8 cellular contexts compared by ENCODE assay signal in the genomic region with DNA sequence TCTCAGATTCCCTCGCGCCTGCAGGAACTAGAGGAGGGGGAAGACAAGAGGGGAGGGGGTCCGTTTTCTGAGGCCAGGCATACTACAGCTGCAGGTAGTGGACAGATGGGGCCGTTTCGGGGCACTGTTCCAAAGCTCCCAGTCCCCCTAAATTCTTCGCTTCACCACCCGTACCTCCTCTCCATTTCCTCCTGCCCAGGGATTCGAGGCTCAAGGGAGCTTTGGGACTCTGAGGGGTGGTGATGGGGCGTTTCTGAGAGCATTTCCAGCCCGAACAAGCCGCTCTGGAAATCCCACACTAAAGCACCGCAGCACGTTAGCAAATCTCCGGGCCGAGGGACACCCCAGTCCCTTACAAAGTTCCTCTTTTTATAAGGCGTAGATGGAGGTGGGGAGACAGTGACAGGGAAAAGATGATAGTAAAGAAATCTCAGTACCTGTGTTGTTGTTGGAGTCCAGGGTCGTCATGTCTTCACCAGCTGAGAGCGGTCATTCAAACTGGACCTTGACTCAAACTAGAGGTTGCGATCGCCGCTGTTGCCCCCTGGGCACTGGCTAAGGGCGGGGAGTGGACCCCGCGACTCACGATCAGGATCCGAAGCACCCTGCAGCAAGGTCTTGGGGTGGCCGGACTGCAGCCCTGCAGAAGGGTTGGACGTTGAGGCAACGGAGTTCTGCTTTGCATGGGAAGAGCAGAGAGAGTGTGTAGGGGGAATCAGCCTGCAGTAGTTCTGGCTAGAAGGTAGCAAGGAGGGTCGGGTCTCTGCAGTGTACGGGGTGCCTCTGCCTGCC. TPM values are rescaled to one million over a fixed set of nuclear protein-coding genes. Genes with fewer than 3 reads are reported as not detected.
DNase-seq lines count a peak whose midpoint lies in the region; ATAC-seq and TF ChIP-seq lines count a peak whose summit lies in the region.

No MANE protein-coding gene starts in this region.

- peaks cover 84 to 86% of the 10 kb centered on the region in 2 donors for H3K4me1 Mint-ChIP-seq in immature natural killer cell

- H3K36me3 ChIP-seq in A673 (ENCODE audit: insufficient read depth, low read length, poor library complexity, severe bottlenecking) (no peaks in the 10 kb centered on the region), HEK293 (ENCODE audit: control insufficient read depth in 2 of 2, insufficient read depth in 1 of 2, low read length in 2 of 2) (peaks cover 0 to 22% of the 10 kb centered on the region in 2 experiments; a peak in 1 of 3 replicates), adrenal gland (replicated peaks in 1 of 2) (peaks cover 0 to 31% of the 10 kb centered on the region in 2 donors)

- ATAC-seq in GM21526 (IDR thresholded peaks at IDR 0.05; ENCODE audit: low FRiP score, unreplicated experiment) (no peak), GM18519 (IDR thresholded peaks at IDR 0.05; ENCODE audit: low FRiP score, unreplicated experiment) (no peak)

- peaks cover 0 to 5% (median 2%) of the 10 kb centered on the region in 3 donors for H3K36me3 Mint-ChIP-seq in immature natural killer cell

- TF ChIP-seq CTCF in A673 (conservative IDR thresholded peaks at IDR 0.05; ENCODE audit: low read depth, low read length) (no peak), HEK293 (tag by site-specific recombination; IDR thresholded peaks at IDR 0.05) (no peak), adrenal gland (IDR thresholded peaks at IDR 0.05) (peak in 1 of 6 experiments; percentile 10)

- H3K4me3 Mint-ChIP-seq in immature natural killer cell: peak overlapping the region; percentile 74 to 94 (median 85)

- H3K9me3 ChIP-seq in A673 (ENCODE audit: low read depth, low read length, poor library complexity, severe bottlenecking) (no peaks in the 10 kb centered on the region), HEK293 (ENCODE audit: control insufficient read depth, insufficient read depth, low read depth, low read length) (no peaks in the 10 kb centered on the region), adrenal gland (replicated peaks in 1 of 3) (no peaks in the 10 kb centered on the region)

- CTCF ChIA-PET in A673 (lab: Charles Lee) (interaction anchor here (0.8 to 1.3 kb wide), 2 partner anchors 13 to 41 kb away, joined by 3 to 9 read pairs; a partner anchor contains a TSS), HEK293 (lab: Yijun Ruan, JAX) (interaction anchor here (0.6 to 7.2 kb wide), 19 partner anchors 10 to 478 kb away, joined by 3 to 61 read pairs (median 6); a partner anchor contains a TSS)

- TF ChIP-seq POLR2A in adrenal gland (IDR thresholded peaks at IDR 0.05): peak in 1 of 2 donors; percentile 68

- no peak for DNase-seq in A673 (ENCODE audit: low spot score)
- peak in 3 of 7 donors; percentile 45 to 56 (median 46) for DNase-seq in adrenal gland
- DNase-seq in immature natural killer cell: no peak
- DNase-seq in amygdala (lab: John Stamatoyannopoulos, UW): no peak

- 1 to 5% (median 2%) methylated on average over 19 to 31 of the region's 31 CpGs for WGBS in adrenal gland, 4 donors

- no peaks in the 10 kb centered on the region for H3K9me3 Mint-ChIP-seq in immature natural killer cell

- H3K4me1 ChIP-seq in A673 (ENCODE audit: insufficient read depth, low read length, poor library complexity, severe bottlenecking) (peaks cover 24% of the 10 kb centered on the region), HEK293 (ENCODE audit: control insufficient read depth, insufficient read depth, low read length) (peaks cover 16% of the 10 kb centered on the region), adrenal gland (replicated peaks in 1 of 2) (peaks cover 60 to 61% of the 10 kb centered on the region in 2 donors)

- H3K27me3 Mint-ChIP-seq in immature natural killer cell (ENCODE audit: low read depth in 3 of 3): peaks cover 20 to 27% (median 20%) of the 10 kb centered on the region in 3 donors

- intact Hi-C loops in A673 (cut with micrococcal nuclease; ENCODE audit: unreplicated experiment) (no loop called here), adrenal gland (cut with DNase I) (no loop called here)

- H3K4me3 ChIP-seq in A673 (ENCODE audit: low read depth, low read length, poor library complexity, severe bottlenecking) (peak overlapping the region; percentile 40), HEK293 (ENCODE audit: low read depth, low read length) (peak overlapping the region; percentile 23), adrenal gland (peak overlapping the region; percentile 48 to 92 (median 68))

- TSS peak; percentile 55 for BruUV-seq in A673 (replicated peaks; lab: Mats Ljungman, UMichigan)

- H3K27ac Mint-ChIP-seq in immature natural killer cell: peak overlapping the region; percentile 95 to 98 (median 96)

- H3K27me3 ChIP-seq in A673 (replicated peaks; ENCODE audit: insufficient read depth, low read depth, low read length, poor library complexity): no peaks in the 10 kb centered on the region
- H3K27me3 ChIP-seq in adrenal gland: no peaks in the 10 kb centered on the region

- H3K27ac ChIP-seq in A673 (ENCODE audit: low read depth, low read length, poor library complexity, severe bottlenecking) (no peak overlapping the region), HEK293 (ENCODE audit: extremely low read depth, low read depth, low read length) (peak overlapping the region; percentile 58), adrenal gland (peak overlapping the region; percentile 95 to 100 (median 97)), temporal lobe (ENCODE audit: low read depth, low read length) (peak overlapping the region; percentile 98)

- POLR2A ChIA-PET in A673 (lab: Charles Lee; ENCODE audit: low non-redundant PET) (no interaction called here), HEK293 (lab: Yijun Ruan, JAX) (interaction anchor here (0.7 to 5.3 kb wide), 22 partner anchors 13 to 1588 kb away, joined by 3 to 117 read pairs (median 5); a partner anchor contains a TSS)

TF ChIP-seq in HEK293, 187 proteins besides CTCF, POLR2A, EP300 and RAD21:
- TF ChIP-seq ZNF600 (tag by site-specific recombination; IDR thresholded peaks at IDR 0.05) (no peak; the same call in 1 of the 2 replicates), GLIS2 (tag by site-specific recombination; IDR thresholded peaks at IDR 0.05) (peak; percentile 25; the same call in 1 of the 2 replicates), ZNF140 (tag by site-specific recombination; IDR thresholded peaks at IDR 0.05) (no peak)
- TF ChIP-seq, protein P1, sequence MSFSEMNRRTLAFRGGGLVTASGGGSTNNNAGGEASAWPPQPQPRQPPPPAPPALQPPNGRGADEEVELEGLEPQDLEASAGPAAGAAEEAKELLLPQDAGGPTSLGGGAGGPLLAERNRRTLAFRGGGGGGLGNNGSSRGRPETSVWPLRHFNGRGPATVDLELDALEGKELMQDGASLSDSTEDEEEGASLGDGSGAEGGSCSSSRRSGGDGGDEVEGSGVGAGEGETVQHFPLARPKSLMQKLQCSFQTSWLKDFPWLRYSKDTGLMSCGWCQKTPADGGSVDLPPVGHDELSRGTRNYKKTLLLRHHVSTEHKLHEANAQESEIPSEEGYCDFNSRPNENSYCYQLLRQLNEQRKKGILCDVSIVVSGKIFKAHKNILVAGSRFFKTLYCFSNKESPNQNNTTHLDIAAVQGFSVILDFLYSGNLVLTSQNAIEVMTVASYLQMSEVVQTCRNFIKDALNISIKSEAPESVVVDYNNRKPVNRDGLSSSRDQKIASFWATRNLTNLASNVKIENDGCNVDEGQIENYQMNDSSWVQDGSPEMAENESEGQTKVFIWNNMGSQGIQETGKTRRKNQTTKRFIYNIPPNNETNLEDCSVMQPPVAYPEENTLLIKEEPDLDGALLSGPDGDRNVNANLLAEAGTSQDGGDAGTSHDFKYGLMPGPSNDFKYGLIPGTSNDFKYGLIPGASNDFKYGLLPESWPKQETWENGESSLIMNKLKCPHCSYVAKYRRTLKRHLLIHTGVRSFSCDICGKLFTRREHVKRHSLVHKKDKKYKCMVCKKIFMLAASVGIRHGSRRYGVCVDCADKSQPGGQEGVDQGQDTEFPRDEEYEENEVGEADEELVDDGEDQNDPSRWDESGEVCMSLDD (tag by site-specific recombination; IDR thresholded peaks at IDR 0.05): 0 out of 2 replicates have a peak, but pooled peaks have one; percentile 33
- TF ChIP-seq, protein P2, sequence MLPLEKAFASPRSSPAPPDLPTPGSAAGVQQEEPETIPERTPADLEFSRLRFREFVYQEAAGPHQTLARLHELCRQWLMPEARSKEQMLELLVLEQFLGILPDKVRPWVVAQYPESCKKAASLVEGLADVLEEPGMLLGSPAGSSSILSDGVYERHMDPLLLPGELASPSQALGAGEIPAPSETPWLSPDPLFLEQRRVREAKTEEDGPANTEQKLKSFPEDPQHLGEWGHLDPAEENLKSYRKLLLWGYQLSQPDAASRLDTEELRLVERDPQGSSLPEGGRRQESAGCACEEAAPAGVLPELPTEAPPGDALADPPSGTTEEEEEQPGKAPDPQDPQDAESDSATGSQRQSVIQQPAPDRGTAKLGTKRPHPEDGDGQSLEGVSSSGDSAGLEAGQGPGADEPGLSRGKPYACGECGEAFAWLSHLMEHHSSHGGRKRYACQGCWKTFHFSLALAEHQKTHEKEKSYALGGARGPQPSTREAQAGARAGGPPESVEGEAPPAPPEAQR (tag by site-specific recombination; IDR thresholded peaks at IDR 0.05): 0 out of 2 replicates have a peak, but pooled peaks have one; percentile 33

RNA-seq across cellular contexts. Expression of a gene that starts 0.6 kb away (rescaled TPM):
- total RNA-seq in A673 (2021): 1.9 and 2.6 TPM in 2 replicates
- total RNA-seq in adrenal gland: 10 to 100 TPM; 14.0 to 69.1 (median 41.4) TPM
- 10 to 100 TPM; 34.5 to 59.0 (median 36.6) TPM for polyA plus RNA-seq in adrenal gland
- polyA plus RNA-seq in immature natural killer cell: 1 to 10 TPM in 1 of 3 donors, under 1 TPM in 1, not detected in 1; 0.49 to 2.8 TPM
- total RNA-seq in temporal lobe: 0.25 TPM

RNA-seq across cellular contexts. Expression of a gene that starts 21.9 kb away (rescaled TPM):
- total RNA-seq in A673 (2021) (56.9 and 59.9 TPM in 2 replicates), adrenal gland (100 to 1,000 TPM in 1 of 8 donors, 10 to 100 TPM in 7; 47.8 to 100 (median 69.1) TPM), temporal lobe (81.9 TPM)
- polyA plus RNA-seq in adrenal gland (100 to 1,000 TPM in 2 of 3 donors, 10 to 100 TPM in 1; 74.2 to 143 (median 128) TPM), immature natural killer cell (10 to 100 TPM in 2 of 3 donors, 1 to 10 TPM in 1; 5.6 to 16.2 (median 11.1) TPM)

RNA-seq across cellular contexts. Expression of a gene that starts 37.1 kb away (rescaled TPM):
- 14.5 and 18.7 TPM in 2 replicates for total RNA-seq in A673 (2021)
- total RNA-seq in adrenal gland: 100 to 1,000 TPM in 3 of 8 donors, 10 to 100 TPM in 5; 46.1 to 110 (median 76.4) TPM
- 10 to 100 TPM; 41.8 to 62.3 (median 50.9) TPM for polyA plus RNA-seq in adrenal gland
- polyA plus RNA-seq in immature natural killer cell: 10 to 100 TPM in 1 of 3 donors, 1 to 10 TPM in 2; 5.0 to 15.0 (median 8.0) TPM
- total RNA-seq in temporal lobe: 109 TPM

RNA-seq across cellular contexts. Expression of a gene that starts 40.5 kb away (rescaled TPM):
- 65.1 and 66.5 TPM in 2 replicates for total RNA-seq in A673 (2021)
- total RNA-seq in adrenal gland: 10 to 100 TPM; 36.2 to 72.4 (median 61.7) TPM
- polyA plus RNA-seq in adrenal gland: 10 to 100 TPM; 36.2 to 65.1 (median 57.5) TPM
- 10 to 100 TPM; 24.5 to 53.5 (median 27.7) TPM for polyA plus RNA-seq in immature natural killer cell
- total RNA-seq in temporal lobe: 31.5 TPM

RNA-seq across cellular contexts. Expression of a gene that starts 45.6 kb away (rescaled TPM):
- total RNA-seq in A673 (2021) (48.7 and 50.7 TPM in 2 replicates), adrenal gland (100 to 1,000 TPM in 1 of 8 donors, 10 to 100 TPM in 7; 57.1 to 127 (median 78.1) TPM), temporal lobe (76.7 TPM)
- polyA plus RNA-seq in adrenal gland (100 to 1,000 TPM in 1 of 3 donors, 10 to 100 TPM in 2; 50.3 to 103 (median 92.9) TPM), immature natural killer cell (10 to 100 TPM; 34.8 to 75.8 (median 53.2) TPM)
